In the genomic region with DNA sequence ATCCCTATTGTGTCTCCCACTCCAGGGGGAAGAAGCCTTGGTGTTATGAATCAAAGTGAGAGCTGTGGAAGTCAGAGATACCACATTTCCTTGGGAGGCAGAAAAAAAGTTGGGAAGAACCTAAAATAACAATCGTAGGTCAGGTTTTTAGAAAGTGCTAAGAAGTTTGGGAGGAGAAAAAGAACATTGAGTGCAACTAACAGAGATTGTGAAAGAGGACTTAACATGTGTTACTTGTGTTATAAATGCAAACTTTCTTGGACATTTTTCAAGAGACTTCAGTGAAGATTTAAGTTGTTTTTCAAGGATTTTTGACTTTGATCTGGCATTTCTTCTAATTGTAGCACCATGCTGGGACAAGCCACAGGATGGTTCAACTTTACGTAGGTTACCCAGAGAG, we compare ENCODE assay signal across 1 cellular context.
TF ChIP-seq lines count a peak whose summit lies in the region.

No MANE protein-coding gene starts in this region.

TF ChIP-seq in WTC11, 78 proteins besides CTCF, POLR2A, EP300 and RAD21:
- no peak for TF ChIP-seq JAZF1 (CRISPR knock-in tag; IDR thresholded peaks at IDR 0.05)
- TF ChIP-seq, protein P1, sequence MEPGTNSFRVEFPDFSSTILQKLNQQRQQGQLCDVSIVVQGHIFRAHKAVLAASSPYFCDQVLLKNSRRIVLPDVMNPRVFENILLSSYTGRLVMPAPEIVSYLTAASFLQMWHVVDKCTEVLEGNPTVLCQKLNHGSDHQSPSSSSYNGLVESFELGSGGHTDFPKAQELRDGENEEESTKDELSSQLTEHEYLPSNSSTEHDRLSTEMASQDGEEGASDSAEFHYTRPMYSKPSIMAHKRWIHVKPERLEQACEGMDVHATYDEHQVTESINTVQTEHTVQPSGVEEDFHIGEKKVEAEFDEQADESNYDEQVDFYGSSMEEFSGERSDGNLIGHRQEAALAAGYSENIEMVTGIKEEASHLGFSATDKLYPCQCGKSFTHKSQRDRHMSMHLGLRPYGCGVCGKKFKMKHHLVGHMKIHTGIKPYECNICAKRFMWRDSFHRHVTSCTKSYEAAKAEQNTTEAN (CRISPR knock-in tag; IDR thresholded peaks at IDR 0.05) = no peak
- TF ChIP-seq, protein P2, sequence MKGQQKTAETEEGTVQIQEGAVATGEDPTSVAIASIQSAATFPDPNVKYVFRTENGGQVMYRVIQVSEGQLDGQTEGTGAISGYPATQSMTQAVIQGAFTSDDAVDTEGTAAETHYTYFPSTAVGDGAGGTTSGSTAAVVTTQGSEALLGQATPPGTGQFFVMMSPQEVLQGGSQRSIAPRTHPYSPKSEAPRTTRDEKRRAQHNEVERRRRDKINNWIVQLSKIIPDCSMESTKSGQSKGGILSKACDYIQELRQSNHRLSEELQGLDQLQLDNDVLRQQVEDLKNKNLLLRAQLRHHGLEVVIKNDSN (CRISPR knock-in tag; IDR thresholded peaks at IDR 0.05) = no peak
- no peak for TF ChIP-seq EMX1 (CRISPR knock-in tag; IDR thresholded peaks at IDR 0.05)
- TF ChIP-seq, protein P3, sequence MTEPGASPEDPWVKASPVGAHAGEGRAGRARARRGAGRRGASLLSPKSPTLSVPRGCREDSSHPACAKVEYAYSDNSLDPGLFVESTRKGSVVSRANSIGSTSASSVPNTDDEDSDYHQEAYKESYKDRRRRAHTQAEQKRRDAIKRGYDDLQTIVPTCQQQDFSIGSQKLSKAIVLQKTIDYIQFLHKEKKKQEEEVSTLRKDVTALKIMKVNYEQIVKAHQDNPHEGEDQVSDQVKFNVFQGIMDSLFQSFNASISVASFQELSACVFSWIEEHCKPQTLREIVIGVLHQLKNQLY (CRISPR knock-in tag; IDR thresholded peaks at IDR 0.05) = no peak
- no peak for TF ChIP-seq ZNF317 (CRISPR knock-in tag; IDR thresholded peaks at IDR 0.05; ENCODE audit: borderline replicate concordance, low read depth)
- TF ChIP-seq, protein P4, sequence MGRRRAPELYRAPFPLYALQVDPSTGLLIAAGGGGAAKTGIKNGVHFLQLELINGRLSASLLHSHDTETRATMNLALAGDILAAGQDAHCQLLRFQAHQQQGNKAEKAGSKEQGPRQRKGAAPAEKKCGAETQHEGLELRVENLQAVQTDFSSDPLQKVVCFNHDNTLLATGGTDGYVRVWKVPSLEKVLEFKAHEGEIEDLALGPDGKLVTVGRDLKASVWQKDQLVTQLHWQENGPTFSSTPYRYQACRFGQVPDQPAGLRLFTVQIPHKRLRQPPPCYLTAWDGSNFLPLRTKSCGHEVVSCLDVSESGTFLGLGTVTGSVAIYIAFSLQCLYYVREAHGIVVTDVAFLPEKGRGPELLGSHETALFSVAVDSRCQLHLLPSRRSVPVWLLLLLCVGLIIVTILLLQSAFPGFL (CRISPR knock-in tag; IDR thresholded peaks at IDR 0.05; ENCODE audit: borderline replicate concordance) = no peak
- TF ChIP-seq, protein P5, sequence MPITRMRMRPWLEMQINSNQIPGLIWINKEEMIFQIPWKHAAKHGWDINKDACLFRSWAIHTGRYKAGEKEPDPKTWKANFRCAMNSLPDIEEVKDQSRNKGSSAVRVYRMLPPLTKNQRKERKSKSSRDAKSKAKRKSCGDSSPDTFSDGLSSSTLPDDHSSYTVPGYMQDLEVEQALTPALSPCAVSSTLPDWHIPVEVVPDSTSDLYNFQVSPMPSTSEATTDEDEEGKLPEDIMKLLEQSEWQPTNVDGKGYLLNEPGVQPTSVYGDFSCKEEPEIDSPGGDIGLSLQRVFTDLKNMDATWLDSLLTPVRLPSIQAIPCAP (CRISPR knock-in tag; IDR thresholded peaks at IDR 0.05) = no peak
- no peak for TF ChIP-seq ZNF396 (CRISPR knock-in tag; IDR thresholded peaks at IDR 0.05; ENCODE audit: borderline replicate concordance)
- TF ChIP-seq, protein P6, sequence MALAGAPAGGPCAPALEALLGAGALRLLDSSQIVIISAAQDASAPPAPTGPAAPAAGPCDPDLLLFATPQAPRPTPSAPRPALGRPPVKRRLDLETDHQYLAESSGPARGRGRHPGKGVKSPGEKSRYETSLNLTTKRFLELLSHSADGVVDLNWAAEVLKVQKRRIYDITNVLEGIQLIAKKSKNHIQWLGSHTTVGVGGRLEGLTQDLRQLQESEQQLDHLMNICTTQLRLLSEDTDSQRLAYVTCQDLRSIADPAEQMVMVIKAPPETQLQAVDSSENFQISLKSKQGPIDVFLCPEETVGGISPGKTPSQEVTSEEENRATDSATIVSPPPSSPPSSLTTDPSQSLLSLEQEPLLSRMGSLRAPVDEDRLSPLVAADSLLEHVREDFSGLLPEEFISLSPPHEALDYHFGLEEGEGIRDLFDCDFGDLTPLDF (CRISPR knock-in tag; IDR thresholded peaks at IDR 0.05) = no peak
- TF ChIP-seq ZNF263 (CRISPR knock-in tag; IDR thresholded peaks at IDR 0.05; ENCODE audit: low read depth) = no peak
- no peak for TF ChIP-seq SMAD3 (CRISPR knock-in tag; IDR thresholded peaks at IDR 0.05; ENCODE audit: borderline replicate concordance)
- no peak for TF ChIP-seq ZNF232 (CRISPR knock-in tag; IDR thresholded peaks at IDR 0.05)
- TF ChIP-seq, protein P7, sequence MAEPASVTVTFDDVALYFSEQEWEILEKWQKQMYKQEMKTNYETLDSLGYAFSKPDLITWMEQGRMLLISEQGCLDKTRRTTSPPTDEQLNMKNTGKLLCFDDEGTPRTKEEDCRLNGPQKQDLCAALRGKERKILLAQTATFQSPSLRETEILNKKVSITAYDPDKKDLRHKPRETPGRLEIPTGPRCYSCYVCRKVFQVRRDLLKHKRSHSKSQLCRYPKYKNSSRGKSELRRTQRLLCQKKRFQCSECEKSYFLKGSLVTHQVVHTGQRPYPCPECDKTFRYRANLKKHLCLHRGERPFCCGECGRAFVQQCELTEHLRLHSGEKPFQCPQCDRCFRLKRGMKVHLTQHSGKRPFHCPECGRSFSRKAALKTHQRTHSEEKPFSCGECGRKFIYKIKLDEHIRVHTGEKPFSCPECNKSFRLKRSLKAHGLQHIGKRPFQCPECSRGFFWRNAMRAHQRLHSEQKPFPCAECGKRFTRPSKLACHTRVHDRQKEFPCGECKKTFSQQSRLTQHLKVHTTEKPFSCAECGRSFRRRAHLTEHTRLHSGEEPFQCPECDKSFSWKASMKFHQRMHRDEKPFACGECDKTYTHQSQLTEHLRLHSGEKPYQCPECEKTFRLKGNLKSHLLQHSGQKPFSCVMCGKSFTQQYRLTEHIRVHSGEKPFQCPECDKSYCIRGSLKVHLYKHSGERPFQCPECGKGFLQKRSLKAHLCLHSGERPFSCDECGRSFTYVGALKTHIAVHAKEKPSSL (CRISPR knock-in tag; conservative IDR thresholded peaks at IDR 0.05) = no peak
- TF ChIP-seq TEAD1 (CRISPR knock-in tag; IDR thresholded peaks at IDR 0.05) = no peak
- TF ChIP-seq JUN (CRISPR knock-in tag; IDR thresholded peaks at IDR 0.05) = no peak
